Comparison of ENCODE assay signal across 8 cellular contexts in the genomic region with DNA sequence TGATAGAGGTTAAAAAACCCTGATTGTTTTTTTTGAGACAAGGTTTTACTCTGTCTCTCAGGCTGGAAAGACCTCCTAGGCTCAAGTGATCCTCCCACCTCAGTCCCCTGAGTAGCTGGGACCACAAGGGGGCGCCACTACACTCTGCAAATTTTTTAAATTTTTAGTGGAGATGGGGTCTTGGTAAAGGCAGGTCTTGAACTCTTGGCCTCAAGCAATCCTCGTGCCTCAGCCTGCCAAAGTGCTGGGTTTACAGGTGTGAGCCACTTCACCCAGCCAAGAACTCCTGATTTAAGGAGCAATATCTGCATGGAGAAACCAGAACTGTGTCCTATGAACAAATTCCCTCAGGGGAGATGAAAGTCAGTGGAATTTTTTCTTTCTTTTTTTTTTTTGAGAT. TPM values are rescaled to one million over a fixed set of nuclear protein-coding genes. Genes with fewer than 3 reads are reported as not detected.
DNase-seq lines count a peak whose midpoint lies in the region; ATAC-seq and TF ChIP-seq lines count a peak whose summit lies in the region.

No MANE protein-coding gene starts in this region.

- H3K4me3 ChIP-seq in heart right ventricle: no peak overlapping the region
- no peak overlapping the region for H3K4me3 ChIP-seq in OCI-LY3 (ENCODE audit: low read length)
- no peak overlapping the region for H3K4me3 ChIP-seq in spleen

- no peak overlapping the region for H3K9ac ChIP-seq in OCI-LY3 (ENCODE audit: low read length)

- peaks cover 0 to 6% (median 0%) of the 10 kb centered on the region in 7 donors for H3K27me3 ChIP-seq in heart right ventricle
- no peaks in the 10 kb centered on the region for H3K27me3 ChIP-seq in OCI-LY3 (ENCODE audit: low read depth, low read length)
- no peaks in the 10 kb centered on the region for H3K27me3 ChIP-seq in spleen (replicated peaks in 1 of 7)

- H3K4me2 ChIP-seq in OCI-LY3 (ENCODE audit: low read length): no peak overlapping the region

- DNase-seq in heart right ventricle (peak in 1 of 2 donors; percentile 38), Right ventricle myocardium inferior (ENCODE audit: missing footprints) (no peak), activated T-cell treated with anti-CD3 and anti-CD28 coated beads for 4 hours (peak; percentile 63), fibroblast of peridontal ligament (ENCODE audit: extremely low read depth) (peak; percentile 31), spleen (peak; percentile 86)

- H4K20me1 ChIP-seq in OCI-LY3 (ENCODE audit: insufficient read depth, low read length): no peaks in the 10 kb centered on the region

- H3K9me3 ChIP-seq in heart right ventricle (no peaks in the 10 kb centered on the region), OCI-LY3 (ENCODE audit: insufficient read depth, low read length) (no peaks in the 10 kb centered on the region), spleen (no peaks in the 10 kb centered on the region)

- no peaks in the 10 kb centered on the region for H3K79me2 ChIP-seq in OCI-LY3 (ENCODE audit: low read length)

- H3K4me1 ChIP-seq in heart right ventricle: peaks cover 0 to 5% (median 0%) of the 10 kb centered on the region in 9 donors
- H3K4me1 ChIP-seq in OCI-LY3 (ENCODE audit: low read length): no peaks in the 10 kb centered on the region
- H3K4me1 ChIP-seq in spleen: peaks cover 0 to 6% (median 0%) of the 10 kb centered on the region in 6 donors

- no peak overlapping the region for H3K27ac ChIP-seq in heart right ventricle
- no peak overlapping the region for H3K27ac ChIP-seq in OCI-LY3 (ENCODE audit: low read length)
- H3K27ac ChIP-seq in spleen: no peak overlapping the region

- ATAC-seq in heart right ventricle: peak in 1 of 8 donors; percentile 36
- ATAC-seq in Right ventricle myocardium inferior: no peak
- no peak for ATAC-seq in GM19455 (IDR thresholded peaks at IDR 0.05; ENCODE audit: unreplicated experiment)
- no peak for ATAC-seq in HG02870 (IDR thresholded peaks at IDR 0.05; ENCODE audit: unreplicated experiment)

- H3K36me3 ChIP-seq in heart right ventricle: no peaks in the 10 kb centered on the region
- H3K36me3 ChIP-seq in OCI-LY3 (replicated peaks; ENCODE audit: low read depth, low read length): no peaks in the 10 kb centered on the region
- no peaks in the 10 kb centered on the region for H3K36me3 ChIP-seq in spleen

- no peak overlapping the region; the same call in 1 of the 2 replicates for H2AFZ ChIP-seq in OCI-LY3 (ENCODE audit: low read depth, low read length)

- TF ChIP-seq CTCF in heart right ventricle (IDR thresholded peaks at IDR 0.05): peak; percentile 31 to 85 (median 63)
- peak; percentile 80 for TF ChIP-seq CTCF in OCI-LY3 (IDR thresholded peaks at IDR 0.05; ENCODE audit: low read depth, low read length)
- TF ChIP-seq CTCF in spleen (IDR thresholded peaks at IDR 0.05 in 8 of 11, conservative IDR thresholded peaks at IDR 0.05 in 3 of 11): peak; percentile 6 to 80 (median 55)

- intact Hi-C loops in heart right ventricle (cut with DNase I) (no loop called here), Right ventricle myocardium inferior (cut with DNase I) (no loop called here), spleen (cut with DNase I; ENCODE audit: low total_unique reads) (no loop called here)

- no peak for TF ChIP-seq POLR2A in spleen (IDR thresholded peaks at IDR 0.05)

- 4 to 7% methylated on average over 2 of the region's 2 CpGs for WGBS in heart right ventricle, 2 donors
- WGBS in spleen, 5 donors: 0 to 8% (median 4%) methylated on average over 2 of the region's 2 CpGs

RNA-seq across cellular contexts. Expression of gene KLHDC10, which starts 7.3 kb away (rescaled TPM):
- total RNA-seq in heart right ventricle: 10 to 100 TPM; 23.4 to 33.7 (median 28.6) TPM
- 10 to 100 TPM in 1 of 2 donors, 1 to 10 TPM in 1; 9.1 to 10.2 TPM for polyA plus RNA-seq in heart right ventricle
- total RNA-seq in Right ventricle myocardium inferior: 27.6 TPM
- 10 to 100 TPM; 21.2 to 33.7 (median 22.1) TPM for total RNA-seq in spleen
- polyA plus RNA-seq in spleen: 1 to 10 TPM; 4.8 to 7.1 (median 5.9) TPM

RNA-seq across cellular contexts. Expression of gene ZC3HC1, which starts 11.9 kb away (rescaled TPM):
- total RNA-seq in heart right ventricle (10 to 100 TPM; 16.3 to 20.8 (median 17.8) TPM), Right ventricle myocardium inferior (17.5 TPM), spleen (10 to 100 TPM; 13.8 to 20.3 (median 16.1) TPM)
- polyA plus RNA-seq in heart right ventricle (10 to 100 TPM; 14.5 to 22.8 TPM), spleen (10 to 100 TPM; 13.3 to 21.0 (median 18.0) TPM)
